17 cellular contexts compared by ENCODE assay signal in the genomic region with DNA sequence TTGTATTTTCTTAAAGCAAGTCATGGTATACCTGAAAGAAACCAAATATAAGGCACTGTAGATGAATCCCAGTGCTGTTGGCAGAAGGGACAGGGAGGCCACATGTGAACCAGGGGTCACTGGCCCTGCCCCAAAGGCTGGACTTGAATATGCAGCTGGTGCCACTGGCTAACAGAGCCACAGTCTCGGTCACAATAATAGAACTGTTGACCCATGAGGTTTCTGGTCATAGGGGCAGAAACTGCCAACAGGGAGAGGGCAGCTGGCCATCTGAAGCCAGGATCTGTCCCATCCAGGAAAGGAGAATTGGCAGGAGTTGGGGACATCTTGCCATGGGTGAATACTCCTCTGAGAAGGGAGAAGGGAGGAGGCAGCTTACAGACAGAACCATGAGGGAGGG. TPM values are rescaled to one million over a fixed set of nuclear protein-coding genes. Genes with fewer than 3 reads are reported as not detected.
"Had no signal": no experiment of that assay in that cellular context is flagged by ENCODE, and none has a peak within 500 bp of the region (broad histone marks: within the 10 kb centered on the region; RNA-seq: fewer than 3 reads in every experiment).

No MANE protein-coding gene starts in this region.

- H3K4me3 ChIP-seq: hepatocyte, left lung, testis, upper lobe of left lung had no signal

- H3K4me1 Mint-ChIP-seq: memory B cell had no signal

- H3K79me2 ChIP-seq: hepatocyte had no signal

- ATAC-seq: activated CD8-positive, alpha-beta T cell treated with anti-CD3 and anti-CD28 coated beads for 36 hours; activated T-cell treated with anti-CD3 and anti-CD28 coated beads, Interleukin-2, amount 50 U/mL, for 72 hours; left lung; natural killer cell; right cardiac atrium had no signal

- H3K4me2 ChIP-seq: hepatocyte had no signal

- H3K36me3 Mint-ChIP-seq: natural killer cell had no signal

- H3K9me3 ChIP-seq: testis, upper lobe of left lung had no signal

- H3K27ac ChIP-seq: hepatocyte, left lung, testis, upper lobe of left lung had no signal

- H2AFZ ChIP-seq: hepatocyte had no signal

- H3K27me3 ChIP-seq: hepatocyte, left lung, testis, upper lobe of left lung had no signal

- DNase-seq: activated CD4-positive, alpha-beta T cell treated with anti-CD3 and anti-CD28 coated beads, Interleukin-2, amount 10 ng/mL, durations not matched to agents 24 days and 14 days; activated CD8-positive, alpha-beta memory T cell treated with anti-CD3 and anti-CD28 coated beads, Interleukin-2, amount 50 U/mL, for 4 hours; activated CD8-positive, alpha-beta T cell treated with anti-CD3 and anti-CD28 coated beads for 36 hours; activated effector memory CD4-positive, alpha-beta T cell treated with anti-CD3 and anti-CD28 coated beads, Interleukin-2, amount 50 U/mL, for 16 hours; activated naive CD4-positive, alpha-beta T cell treated with anti-CD3 and anti-CD28 coated beads, Interleukin-2, amount 50 U/mL, for 16 hours; activated T-cell treated with anti-CD3 and anti-CD28 coated beads, Interleukin-2, amount 50 U/mL, for 72 hours; left lung; natural killer cell; small intestine; stimulated activated CD4-positive, alpha-beta T cell treated with anti-CD3 and anti-CD28 coated beads, Interleukin-15, amount 100 ng/mL, for 24 hours; stimulated activated CD4-positive, alpha-beta T cell treated with anti-CD3 and anti-CD28 coated beads, Interleukin-2, amount 100 ng/mL, for 48 hours; testis; upper lobe of left lung had no signal

- H3K4me1 ChIP-seq: left lung, testis, upper lobe of left lung had no signal

- H3K36me3 ChIP-seq: left lung, upper lobe of left lung had no signal

- H3K27ac Mint-ChIP-seq: activated CD4-positive, alpha-beta T cell treated with anti-CD3 and anti-CD28 coated beads, Interleukin-2, amount 10 ng/mL, durations not matched to agents 24 days and 14 days; activated CD8-positive, alpha-beta T cell treated with anti-CD3 and anti-CD28 coated beads for 36 hours; activated T-cell treated with anti-CD3 and anti-CD28 coated beads, Interleukin-2, amount 50 U/mL, for 72 hours; memory B cell; natural killer cell; stimulated activated naive CD8-positive, alpha-beta T cell treated with anti-CD3 and anti-CD28 coated beads, Interleukin-15, Interleukin-2, amounts not matched to agents 100 ng/mL and 50 ng/mL, for 24 hours had no signal

- H3K4me3 Mint-ChIP-seq: activated CD4-positive, alpha-beta T cell treated with anti-CD3 and anti-CD28 coated beads, Interleukin-2, amount 10 ng/mL, durations not matched to agents 24 days and 14 days; activated CD8-positive, alpha-beta T cell treated with anti-CD3 and anti-CD28 coated beads for 36 hours; activated T-cell treated with anti-CD3 and anti-CD28 coated beads, Interleukin-2, amount 50 U/mL, for 72 hours; memory B cell; natural killer cell; stimulated activated naive CD8-positive, alpha-beta T cell treated with anti-CD3 and anti-CD28 coated beads, Interleukin-15, Interleukin-2, amounts not matched to agents 100 ng/mL and 50 ng/mL, for 24 hours had no signal

RNA-seq across cellular contexts. Expression of gene PALM2AKAP2, which starts 31.9 kb away (rescaled TPM):
- total RNA-seq: activated CD8-positive, alpha-beta T cell treated with anti-CD3 and anti-CD28 coated beads for 36 hours; natural killer cell had no signal
